ENCODE assay signal across 1 cellular context in the genomic region with DNA sequence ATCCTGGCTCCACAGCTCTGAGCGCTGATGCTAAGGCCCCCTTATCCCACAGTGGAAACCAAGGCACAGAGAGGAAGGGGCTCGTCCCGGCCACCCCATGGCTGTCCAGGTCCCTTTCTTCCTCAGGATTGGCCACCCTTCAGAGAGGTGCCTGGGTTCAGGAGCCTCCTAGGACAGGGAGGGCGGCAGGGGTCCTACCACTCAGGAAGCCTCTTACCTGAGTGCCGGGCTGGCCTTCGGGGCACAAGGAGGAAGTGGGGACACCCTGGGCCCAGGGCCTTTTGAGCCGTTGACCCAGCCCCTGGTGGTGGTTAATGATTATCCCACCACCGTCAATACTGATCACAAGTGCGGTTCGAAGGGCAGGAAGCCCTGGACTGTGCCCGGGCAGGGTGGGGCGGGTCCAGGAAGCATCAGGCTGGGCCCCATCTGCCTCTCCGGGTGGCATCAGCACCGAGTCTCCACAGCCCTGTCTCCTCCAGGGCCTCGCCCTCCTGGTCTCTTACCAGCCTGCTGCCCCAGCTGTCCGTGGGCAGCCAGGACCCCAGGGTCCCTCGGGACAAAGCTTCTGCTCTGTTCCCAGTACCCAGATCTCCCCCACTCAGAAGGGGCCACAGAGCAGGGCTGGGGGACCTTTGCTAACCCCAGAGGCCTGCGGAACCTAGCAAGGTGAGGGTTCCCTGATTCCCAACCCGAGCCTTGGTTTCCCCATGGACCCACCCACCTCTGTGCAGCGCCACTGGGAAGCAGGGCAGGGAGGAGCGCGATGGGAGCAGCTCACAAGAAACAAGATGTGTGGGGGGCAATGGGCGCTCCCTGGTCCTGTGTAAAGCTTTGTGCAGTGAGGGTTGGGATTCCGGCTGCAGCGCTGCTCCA.
TF ChIP-seq lines count a peak whose summit lies in the region.

No MANE protein-coding gene starts in this region.

TF ChIP-seq in HepG2, 621 proteins besides CTCF, POLR2A, EP300 and RAD21 (continued from another document and continues in another):
- TF ChIP-seq ZNF710 (CRISPR knock-in tag; IDR thresholded peaks at IDR 0.05; ENCODE audit: borderline replicate concordance) (no peak), TMF1 (CRISPR knock-in tag; IDR thresholded peaks at IDR 0.05; ENCODE audit: low read depth) (peak; percentile 72), ZNF790 (CRISPR knock-in tag; IDR thresholded peaks at IDR 0.05; ENCODE audit: borderline replicate concordance) (peak; percentile 57), REL (CRISPR knock-in tag; conservative IDR thresholded peaks at IDR 0.05) (no peak), ZNF792 (CRISPR knock-in tag; IDR thresholded peaks at IDR 0.05) (peak; percentile 86), SPEN (CRISPR knock-in tag; IDR thresholded peaks at IDR 0.05; ENCODE audit: low read depth) (0 out of 2 replicates have a peak, but pooled peaks have one; percentile 58), JDP2 (CRISPR knock-in tag; IDR thresholded peaks at IDR 0.05; ENCODE audit: borderline replicate concordance) (no peak), ZNF468 (CRISPR knock-in tag; IDR thresholded peaks at IDR 0.05) (no peak), SAFB2 (CRISPR knock-in tag; IDR thresholded peaks at IDR 0.05; ENCODE audit: borderline replicate concordance, low read depth) (no peak), KLF12 (CRISPR knock-in tag; IDR thresholded peaks at IDR 0.05; ENCODE audit: borderline replicate concordance) (peak; percentile 89; the same call in 1 of the 2 replicates), ZMYM2 (CRISPR knock-in tag; IDR thresholded peaks at IDR 0.05) (no peak), FOXK2 (IDR thresholded peaks at IDR 0.05) (no peak), PCBP1 (IDR thresholded peaks at IDR 0.05; ENCODE audit: borderline replicate concordance, low read depth, low read length) (0 out of 2 replicates have a peak, but pooled peaks have one; percentile 12), CEBPG (CRISPR knock-in tag; IDR thresholded peaks at IDR 0.05) (no peak), NR2F2 (IDR thresholded peaks at IDR 0.05; ENCODE audit: borderline replicate concordance, low read depth) (peak; percentile 57; the same call in 1 of the 2 replicates), ZNF501 (CRISPR knock-in tag; IDR thresholded peaks at IDR 0.05) (peak; percentile 66; the same call in 1 of the 2 replicates), CREBL2 (CRISPR knock-in tag; IDR thresholded peaks at IDR 0.05; ENCODE audit: borderline replicate concordance) (no peak), ZNF678 (CRISPR knock-in tag; IDR thresholded peaks at IDR 0.05) (peak; percentile 73; the same call in 1 of the 2 replicates), ZBTB26 (CRISPR knock-in tag; IDR thresholded peaks at IDR 0.05; ENCODE audit: borderline replicate concordance) (no peak; the same call in 1 of the 2 replicates), MATR3 (CRISPR knock-in tag; IDR thresholded peaks at IDR 0.05) (no peak), PPARG (CRISPR knock-in tag; conservative IDR thresholded peaks at IDR 0.05) (peak; percentile 71), MTERF4 (CRISPR knock-in tag; IDR thresholded peaks at IDR 0.05) (no peak), ZNF569 (CRISPR knock-in tag; IDR thresholded peaks at IDR 0.05; ENCODE audit: borderline replicate concordance) (no peak), ZNF34 (CRISPR knock-in tag; IDR thresholded peaks at IDR 0.05; ENCODE audit: borderline replicate concordance) (no peak), GMEB1 (CRISPR knock-in tag; IDR thresholded peaks at IDR 0.05; ENCODE audit: borderline replicate concordance) (no peak; the same call in 1 of the 2 replicates), KAT7 (CRISPR knock-in tag; IDR thresholded peaks at IDR 0.05; ENCODE audit: borderline replicate concordance) (0 out of 2 replicates have a peak, but pooled peaks have one; percentile 28), ZNF589 (CRISPR knock-in tag; conservative IDR thresholded peaks at IDR 0.05) (no peak)
- TF ChIP-seq, protein P1, sequence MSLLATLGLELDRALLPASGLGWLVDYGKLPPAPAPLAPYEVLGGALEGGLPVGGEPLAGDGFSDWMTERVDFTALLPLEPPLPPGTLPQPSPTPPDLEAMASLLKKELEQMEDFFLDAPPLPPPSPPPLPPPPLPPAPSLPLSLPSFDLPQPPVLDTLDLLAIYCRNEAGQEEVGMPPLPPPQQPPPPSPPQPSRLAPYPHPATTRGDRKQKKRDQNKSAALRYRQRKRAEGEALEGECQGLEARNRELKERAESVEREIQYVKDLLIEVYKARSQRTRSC (CRISPR knock-in tag; IDR thresholded peaks at IDR 0.05; ENCODE audit: low read depth): peak; percentile 81; the same call in 1 of the 2 replicates
- TF ChIP-seq, protein P2, sequence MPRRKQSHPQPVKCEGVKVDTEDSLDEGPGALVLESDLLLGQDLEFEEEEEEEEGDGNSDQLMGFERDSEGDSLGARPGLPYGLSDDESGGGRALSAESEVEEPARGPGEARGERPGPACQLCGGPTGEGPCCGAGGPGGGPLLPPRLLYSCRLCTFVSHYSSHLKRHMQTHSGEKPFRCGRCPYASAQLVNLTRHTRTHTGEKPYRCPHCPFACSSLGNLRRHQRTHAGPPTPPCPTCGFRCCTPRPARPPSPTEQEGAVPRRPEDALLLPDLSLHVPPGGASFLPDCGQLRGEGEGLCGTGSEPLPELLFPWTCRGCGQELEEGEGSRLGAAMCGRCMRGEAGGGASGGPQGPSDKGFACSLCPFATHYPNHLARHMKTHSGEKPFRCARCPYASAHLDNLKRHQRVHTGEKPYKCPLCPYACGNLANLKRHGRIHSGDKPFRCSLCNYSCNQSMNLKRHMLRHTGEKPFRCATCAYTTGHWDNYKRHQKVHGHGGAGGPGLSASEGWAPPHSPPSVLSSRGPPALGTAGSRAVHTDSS (CRISPR knock-in tag; conservative IDR thresholded peaks at IDR 0.05): no peak
- TF ChIP-seq, protein P3, sequence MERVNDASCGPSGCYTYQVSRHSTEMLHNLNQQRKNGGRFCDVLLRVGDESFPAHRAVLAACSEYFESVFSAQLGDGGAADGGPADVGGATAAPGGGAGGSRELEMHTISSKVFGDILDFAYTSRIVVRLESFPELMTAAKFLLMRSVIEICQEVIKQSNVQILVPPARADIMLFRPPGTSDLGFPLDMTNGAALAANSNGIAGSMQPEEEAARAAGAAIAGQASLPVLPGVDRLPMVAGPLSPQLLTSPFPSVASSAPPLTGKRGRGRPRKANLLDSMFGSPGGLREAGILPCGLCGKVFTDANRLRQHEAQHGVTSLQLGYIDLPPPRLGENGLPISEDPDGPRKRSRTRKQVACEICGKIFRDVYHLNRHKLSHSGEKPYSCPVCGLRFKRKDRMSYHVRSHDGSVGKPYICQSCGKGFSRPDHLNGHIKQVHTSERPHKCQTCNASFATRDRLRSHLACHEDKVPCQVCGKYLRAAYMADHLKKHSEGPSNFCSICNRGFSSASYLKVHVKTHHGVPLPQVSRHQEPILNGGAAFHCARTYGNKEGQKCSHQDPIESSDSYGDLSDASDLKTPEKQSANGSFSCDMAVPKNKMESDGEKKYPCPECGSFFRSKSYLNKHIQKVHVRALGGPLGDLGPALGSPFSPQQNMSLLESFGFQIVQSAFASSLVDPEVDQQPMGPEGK (CRISPR knock-in tag; IDR thresholded peaks at IDR 0.05): peak; percentile 93
- TF ChIP-seq, protein P4, sequence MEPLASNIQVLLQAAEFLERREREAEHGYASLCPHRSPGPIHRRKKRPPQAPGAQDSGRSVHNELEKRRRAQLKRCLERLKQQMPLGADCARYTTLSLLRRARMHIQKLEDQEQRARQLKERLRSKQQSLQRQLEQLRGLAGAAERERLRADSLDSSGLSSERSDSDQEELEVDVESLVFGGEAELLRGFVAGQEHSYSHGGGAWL (CRISPR knock-in tag; IDR thresholded peaks at IDR 0.05): peak; percentile 77; the same call in 1 of the 2 replicates
- TF ChIP-seq, protein P5, sequence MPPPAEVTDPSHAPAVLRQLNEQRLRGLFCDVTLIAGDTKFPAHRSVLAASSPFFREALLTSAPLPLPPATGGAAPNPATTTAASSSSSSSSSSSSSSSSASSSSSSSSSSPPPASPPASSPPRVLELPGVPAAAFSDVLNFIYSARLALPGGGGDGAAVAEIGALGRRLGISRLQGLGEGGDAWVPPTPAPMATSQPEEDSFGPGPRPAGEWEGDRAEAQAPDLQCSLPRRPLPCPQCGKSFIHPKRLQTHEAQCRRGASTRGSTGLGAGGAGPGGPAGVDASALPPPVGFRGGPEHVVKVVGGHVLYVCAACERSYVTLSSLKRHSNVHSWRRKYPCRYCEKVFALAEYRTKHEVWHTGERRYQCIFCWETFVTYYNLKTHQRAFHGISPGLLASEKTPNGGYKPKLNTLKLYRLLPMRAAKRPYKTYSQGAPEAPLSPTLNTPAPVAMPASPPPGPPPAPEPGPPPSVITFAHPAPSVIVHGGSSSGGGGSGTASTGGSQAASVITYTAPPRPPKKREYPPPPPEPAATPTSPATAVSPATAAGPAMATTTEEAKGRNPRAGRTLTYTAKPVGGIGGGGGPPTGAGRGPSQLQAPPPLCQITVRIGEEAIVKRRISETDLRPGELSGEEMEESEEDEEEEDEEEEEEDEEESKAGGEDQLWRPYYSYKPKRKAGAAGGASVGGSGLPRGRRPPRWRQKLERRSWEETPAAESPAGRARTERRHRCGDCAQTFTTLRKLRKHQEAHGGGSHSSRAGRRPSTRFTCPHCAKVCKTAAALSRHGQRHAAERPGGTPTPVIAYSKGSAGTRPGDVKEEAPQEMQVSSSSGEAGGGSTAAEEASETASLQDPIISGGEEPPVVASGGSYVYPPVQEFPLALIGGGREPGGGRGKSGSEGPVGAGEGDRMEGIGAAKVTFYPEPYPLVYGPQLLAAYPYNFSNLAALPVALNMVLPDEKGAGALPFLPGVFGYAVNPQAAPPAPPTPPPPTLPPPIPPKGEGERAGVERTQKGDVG (CRISPR knock-in tag; IDR thresholded peaks at IDR 0.05; ENCODE audit: borderline replicate concordance): no peak; the same call in 1 of the 2 replicates
- TF ChIP-seq, protein P6, sequence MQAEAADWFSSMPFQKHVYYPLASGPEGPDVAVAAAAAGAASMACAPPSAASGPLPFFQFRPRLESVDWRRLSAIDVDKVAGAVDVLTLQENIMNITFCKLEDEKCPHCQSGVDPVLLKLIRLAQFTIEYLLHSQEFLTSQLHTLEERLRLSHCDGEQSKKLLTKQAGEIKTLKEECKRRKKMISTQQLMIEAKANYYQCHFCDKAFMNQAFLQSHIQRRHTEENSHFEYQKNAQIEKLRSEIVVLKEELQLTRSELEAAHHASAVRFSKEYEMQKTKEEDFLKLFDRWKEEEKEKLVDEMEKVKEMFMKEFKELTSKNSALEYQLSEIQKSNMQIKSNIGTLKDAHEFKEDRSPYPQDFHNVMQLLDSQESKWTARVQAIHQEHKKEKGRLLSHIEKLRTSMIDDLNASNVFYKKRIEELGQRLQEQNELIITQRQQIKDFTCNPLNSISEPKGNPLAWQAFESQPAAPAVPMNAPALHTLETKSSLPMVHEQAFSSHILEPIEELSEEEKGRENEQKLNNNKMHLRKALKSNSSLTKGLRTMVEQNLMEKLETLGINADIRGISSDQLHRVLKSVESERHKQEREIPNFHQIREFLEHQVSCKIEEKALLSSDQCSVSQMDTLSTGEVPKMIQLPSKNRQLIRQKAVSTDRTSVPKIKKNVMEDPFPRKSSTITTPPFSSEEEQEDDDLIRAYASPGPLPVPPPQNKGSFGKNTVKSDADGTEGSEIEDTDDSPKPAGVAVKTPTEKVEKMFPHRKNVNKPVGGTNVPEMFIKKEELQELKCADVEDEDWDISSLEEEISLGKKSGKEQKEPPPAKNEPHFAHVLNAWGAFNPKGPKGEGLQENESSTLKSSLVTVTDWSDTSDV (CRISPR knock-in tag; IDR thresholded peaks at IDR 0.05): no peak
- TF ChIP-seq, protein P7, sequence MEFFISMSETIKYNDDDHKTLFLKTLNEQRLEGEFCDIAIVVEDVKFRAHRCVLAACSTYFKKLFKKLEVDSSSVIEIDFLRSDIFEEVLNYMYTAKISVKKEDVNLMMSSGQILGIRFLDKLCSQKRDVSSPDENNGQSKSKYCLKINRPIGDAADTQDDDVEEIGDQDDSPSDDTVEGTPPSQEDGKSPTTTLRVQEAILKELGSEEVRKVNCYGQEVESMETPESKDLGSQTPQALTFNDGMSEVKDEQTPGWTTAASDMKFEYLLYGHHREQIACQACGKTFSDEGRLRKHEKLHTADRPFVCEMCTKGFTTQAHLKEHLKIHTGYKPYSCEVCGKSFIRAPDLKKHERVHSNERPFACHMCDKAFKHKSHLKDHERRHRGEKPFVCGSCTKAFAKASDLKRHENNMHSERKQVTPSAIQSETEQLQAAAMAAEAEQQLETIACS (CRISPR knock-in tag; IDR thresholded peaks at IDR 0.05): no peak
